Comparison of ENCODE assay signal across 32 cellular contexts in genomic region chr1:191577213-191577612, GRCh38.
"Had no signal": no experiment of that assay in that cellular context is flagged by ENCODE, and none has a peak within 500 bp of the region (broad histone marks: within the 10 kb centered on the region; RNA-seq: fewer than 3 reads in every experiment).

No MANE protein-coding gene starts in this region.

- H3K27ac ChIP-seq: adrenal gland, body of pancreas, brain microvascular endothelial cell, breast epithelium, VCaP had no signal

- H3K27me3 ChIP-seq: adrenal gland, body of pancreas, brain microvascular endothelial cell, breast epithelium had no signal

- ATAC-seq: activated CD8-positive, alpha-beta T cell treated with anti-CD3 and anti-CD28 coated beads for 36 hours; activated naive CD4-positive, alpha-beta T cell treated with anti-CD3 and anti-CD28 coated beads, Interleukin-2, amount 50 U/mL, for 72 hours; activated T-cell treated with anti-CD3 and anti-CD28 coated beads, Interleukin-2, amount 50 U/mL, for 4 hours; activated T-cell treated with anti-CD3 and anti-CD28 coated beads, Interleukin-2, amount 50 U/mL, for 72 hours; activated T-helper 17 cell treated with anti-CD3 and anti-CD28 coated beads, Interleukin-2, amount 50 U/mL, for 72 hours; body of pancreas had no signal

- H3K9me3 ChIP-seq: adrenal gland, body of pancreas, breast epithelium had no signal

- H3K4me1 ChIP-seq: adrenal gland, body of pancreas, breast epithelium had no signal

- H3K36me3 ChIP-seq: adrenal gland, brain microvascular endothelial cell, breast epithelium had no signal

- H3K4me3 ChIP-seq: adrenal gland, body of pancreas, breast epithelium had no signal

- DNase-seq: activated B cell treated with CpG ODN at 0.5 μM for 24 hours; activated CD4-positive, alpha-beta memory T cell treated with anti-CD3 and anti-CD28 coated beads for 36 hours; activated CD4-positive, alpha-beta T cell treated with anti-CD3 and anti-CD28 coated beads for 4 hours; activated CD4-positive, alpha-beta T cell treated with anti-CD3 and anti-CD28 coated beads, Interleukin-2, amount 10 ng/mL, durations not matched to agents 24 days and 14 days; activated CD4-positive, alpha-beta T cell treated with anti-CD3 and anti-CD28 coated beads, Interleukin-2, amount 50 U/mL, for 1 hour; activated CD4-positive, alpha-beta T cell treated with anti-CD3 and anti-CD28 coated beads, Interleukin-2, amount 50 U/mL, for 4 hours; activated CD4-positive, CD25-positive, alpha-beta regulatory T cell treated with anti-CD3 and anti-CD28 coated beads, Interleukin-2, amount 50 U/mL, for 72 hours; activated CD8-positive, alpha-beta memory T cell treated with anti-CD3 and anti-CD28 coated beads, Interleukin-2, amount 50 U/mL, for 4 hours; activated CD8-positive, alpha-beta T cell treated with anti-CD3 and anti-CD28 coated beads for 36 hours; activated effector memory CD4-positive, alpha-beta T cell treated with anti-CD3 and anti-CD28 coated beads, Interleukin-2, amount 50 U/mL, for 16 hours; activated gamma-delta T cell treated with Interleukin-2 at 50 U/mL for 16 hours; activated naive CD4-positive, alpha-beta T cell; activated naive CD4-positive, alpha-beta T cell treated with anti-CD3 and anti-CD28 coated beads for 36 hours; activated naive CD4-positive, alpha-beta T cell treated with anti-CD3 and anti-CD28 coated beads, Interleukin-2, amount 50 U/mL, for 16 hours; activated naive CD8-positive, alpha-beta T cell treated with anti-CD3 and anti-CD28 coated beads for 36 hours; activated T-cell treated with anti-CD3 and anti-CD28 coated beads for 4 hours; activated T-cell treated with anti-CD3 and anti-CD28 coated beads, Interleukin-2, amount 50 U/mL, for 1 hour; activated T-cell treated with anti-CD3 and anti-CD28 coated beads, Interleukin-2, amount 50 U/mL, for 4 hours; activated T-cell treated with anti-CD3 and anti-CD28 coated beads, Interleukin-2, amount 50 U/mL, for 72 hours; adrenal gland; amniotic stem cell; aorta; body of pancreas; brain microvascular endothelial cell; central memory CD4-positive, alpha-beta T cell; T-helper 1 cell; T-helper 2 cell; T-helper 9 cell had no signal
